9 cellular contexts compared by ENCODE assay signal in genomic region chr12:122895290-122895689, GRCh38. TPM values are rescaled to one million over a fixed set of nuclear protein-coding genes. Genes with fewer than 3 reads are reported as not detected.
DNase-seq lines count a peak whose midpoint lies in the region; ATAC-seq, FAIRE-seq and TF ChIP-seq lines count a peak whose summit lies in the region.
"Had no signal": no experiment of that assay in that cellular context is flagged by ENCODE, and none has a peak within 500 bp of the region (broad histone marks: within the 10 kb centered on the region; RNA-seq: fewer than 3 reads in every experiment).

No MANE protein-coding gene starts in this region.

- DNase-seq in DMS53 (lab: John Stamatoyannopoulos, UW) (peak; percentile 47), DMS53 treated with DMSO at 0.1 percent for 48 hours (lab: John Stamatoyannopoulos, UW; ENCODE audit: unreplicated experiment) (no peak), astrocyte (ENCODE audit: low read depth) (no peak), kidney epithelial cell (ENCODE audit: low read depth) (no peak), suprapubic skin (ENCODE audit: low spot score in 2 of 2) (peak in 1 of 2 donors; percentile 65), hepatic stellate cell (ENCODE audit: low spot score) (no peak), retina (no peak)

- no peaks in the 10 kb centered on the region for H3K27me3 ChIP-seq in astrocyte (ENCODE audit: insufficient read depth, low read length)
- no peaks in the 10 kb centered on the region for H3K27me3 ChIP-seq in kidney epithelial cell (ENCODE audit: control insufficient read depth, insufficient read depth, low read length)
- H3K27me3 ChIP-seq in suprapubic skin, result no peaks in the 10 kb centered on the region

- H3K9me3 ChIP-seq in astrocyte (ENCODE audit: insufficient read depth, low read depth, low read length) (no peaks in the 10 kb centered on the region), suprapubic skin (no peaks in the 10 kb centered on the region)

- WGBS in suprapubic skin, result 2% methylated on average over 8 of the region's 8 CpGs

- peak overlapping the region; percentile 95 for H3K27ac Mint-ChIP-seq in astrocyte (ENCODE audit: unreplicated experiment)

- no peaks in the 10 kb centered on the region for H3K36me3 ChIP-seq in astrocyte (ENCODE audit: insufficient read depth, low read length)
- H3K36me3 ChIP-seq in kidney epithelial cell (ENCODE audit: control insufficient read depth, insufficient read depth, low read length), result no peaks in the 10 kb centered on the region
- H3K36me3 ChIP-seq in suprapubic skin, result no peaks in the 10 kb centered on the region

- TF ChIP-seq CTCF in astrocyte (IDR thresholded peaks at IDR 0.05; ENCODE audit: insufficient read depth, low read depth, low read length), result no peak
- no peak for TF ChIP-seq CTCF in kidney epithelial cell (IDR thresholded peaks at IDR 0.05; ENCODE audit: insufficient read depth, low read length, poor library complexity, severe bottlenecking)
- no peak for TF ChIP-seq CTCF in suprapubic skin (IDR thresholded peaks at IDR 0.05)

- no peaks in the 10 kb centered on the region for H3K27me3 Mint-ChIP-seq in astrocyte (ENCODE audit: low read depth, unreplicated experiment)

- H3K4me1 ChIP-seq in astrocyte (ENCODE audit: insufficient read depth, low read length), result peaks cover 53% of the 10 kb centered on the region
- H3K4me1 ChIP-seq in suprapubic skin, result peaks cover 58% of the 10 kb centered on the region

- H3K4me1 Mint-ChIP-seq in astrocyte (ENCODE audit: low read depth, unreplicated experiment), result peaks cover 35% of the 10 kb centered on the region

- H3K79me2 ChIP-seq in astrocyte (ENCODE audit: insufficient read depth, low read length), result peaks cover 56% of the 10 kb centered on the region

- peaks cover 31% of the 10 kb centered on the region for H4K20me1 ChIP-seq in astrocyte (ENCODE audit: insufficient read depth, low read length)

- no peak for ATAC-seq in HG03457 (IDR thresholded peaks at IDR 0.05; ENCODE audit: unreplicated experiment)

- no peak for TF ChIP-seq EP300 in suprapubic skin (IDR thresholded peaks at IDR 0.05)

- H3K4me3 ChIP-seq in astrocyte (ENCODE audit: insufficient read depth, low read depth, low read length), result peak overlapping the region; percentile 90
- peak overlapping the region; percentile 97 for H3K4me3 ChIP-seq in kidney epithelial cell (ENCODE audit: low read depth, low read length)
- H3K4me3 ChIP-seq in suprapubic skin, result peak overlapping the region; percentile 81

- H3K9me3 Mint-ChIP-seq in astrocyte (ENCODE audit: unreplicated experiment), result peaks cover 4% of the 10 kb centered on the region

- peak overlapping the region; percentile 88 for H3K27ac ChIP-seq in astrocyte (ENCODE audit: low read depth, low read length)
- peak overlapping the region; percentile 92 for H3K27ac ChIP-seq in suprapubic skin

- peak overlapping the region; percentile 98 for H3K9ac ChIP-seq in astrocyte (ENCODE audit: low read length)

- H3K4me3 Mint-ChIP-seq in astrocyte (ENCODE audit: unreplicated experiment), result peak overlapping the region; percentile 97

- FAIRE-seq in astrocyte (lab: Jason Lieb, UNC), result no peak
- FAIRE-seq: A204.1 had no signal

- no peak for TF ChIP-seq POLR2A in suprapubic skin (IDR thresholded peaks at IDR 0.05)

- no peaks in the 10 kb centered on the region for H3K36me3 Mint-ChIP-seq in astrocyte (ENCODE audit: low read depth, unreplicated experiment)

- peak overlapping the region; percentile 62 for H2AFZ ChIP-seq in astrocyte (ENCODE audit: low read depth, low read length)

- H3K4me2 ChIP-seq in astrocyte (ENCODE audit: low read length), result peak overlapping the region; percentile 98

RNA-seq across cellular contexts. Expression of gene VPS37B, which starts 0.6 kb away (rescaled TPM):
- total RNA-seq in astrocyte (27.1 and 31.4 TPM in 2 replicates), kidney epithelial cell (81.5 and 83.9 TPM in 2 replicates), suprapubic skin (10 to 100 TPM; 42.0 to 67.1 (median 63.0) TPM)
